Comparison of ENCODE assay signal across 29 cellular contexts in the genomic region with DNA sequence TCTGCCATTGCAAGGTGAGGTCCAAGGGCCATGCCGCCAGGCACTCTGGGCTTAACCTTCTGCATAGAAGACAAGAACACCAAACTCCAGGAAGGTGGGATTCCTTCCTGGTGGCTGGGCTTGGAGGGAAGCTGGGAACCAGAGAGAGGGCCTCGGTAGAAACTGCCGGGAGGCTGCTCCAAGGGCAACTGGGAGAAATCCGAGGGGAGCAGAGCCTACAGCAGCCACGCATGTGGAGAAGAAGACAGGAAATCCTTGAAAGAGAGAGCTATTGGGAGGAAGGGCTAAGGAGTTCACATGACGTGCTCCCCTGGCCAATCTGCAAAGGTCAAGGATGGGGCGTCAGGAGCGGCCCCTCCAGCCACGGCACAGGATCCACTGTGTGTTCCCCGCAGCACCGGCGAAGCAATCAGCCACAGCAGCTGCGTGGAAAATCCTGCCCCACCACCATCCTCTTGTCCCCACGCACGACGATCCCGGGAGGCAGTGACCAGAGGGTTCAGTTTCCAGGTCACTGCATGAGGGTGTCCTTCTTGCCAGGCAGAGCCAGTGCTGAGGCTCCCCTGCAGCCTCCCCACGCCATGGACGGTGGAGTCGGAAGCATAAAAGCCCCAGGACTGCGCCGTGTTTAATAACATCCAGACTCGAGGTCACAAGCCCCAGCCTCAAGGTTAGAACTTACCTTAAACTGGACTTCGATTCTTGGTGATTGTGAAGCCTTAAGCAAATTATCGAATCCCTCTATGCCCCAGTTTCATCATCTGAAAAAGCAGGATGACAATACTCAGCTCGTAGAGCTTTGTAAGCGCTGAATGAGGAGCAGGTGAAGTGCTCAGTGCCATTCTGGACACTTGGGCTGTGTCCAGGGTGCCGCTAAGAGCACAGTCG.
"Had no signal": no experiment of that assay in that cellular context is flagged by ENCODE, and none has a peak within 500 bp of the region (broad histone marks: within the 10 kb centered on the region; RNA-seq: fewer than 3 reads in every experiment).

No MANE protein-coding gene starts in this region.

- H3K4me3 Mint-ChIP-seq: activated CD4-positive, alpha-beta T cell treated with anti-CD3 and anti-CD28 coated beads for 36 hours; activated CD8-positive, alpha-beta memory T cell treated with anti-CD3 and anti-CD28 coated beads, Interleukin-2, amount 10 ng/mL, durations not matched to agents 7 days and 5 days; activated CD8-positive, alpha-beta T cell treated with anti-CD3 and anti-CD28 coated beads, Interleukin-2, amount 10 ng/mL, durations not matched to agents 7 days and 5 days; activated naive CD8-positive, alpha-beta T cell; memory B cell; natural killer cell; stimulated activated memory B cell treated with anti-CD40 and anti-IgM and Interleukin-4, amounts not matched to agents 10 μg/mL and 1 μg/mL and 100 μg/mL, for 72 hours had no signal

- H3K27ac Mint-ChIP-seq: activated CD4-positive, alpha-beta T cell treated with anti-CD3 and anti-CD28 coated beads for 36 hours; activated CD8-positive, alpha-beta memory T cell treated with anti-CD3 and anti-CD28 coated beads, Interleukin-2, amount 10 ng/mL, durations not matched to agents 7 days and 5 days; activated CD8-positive, alpha-beta T cell treated with anti-CD3 and anti-CD28 coated beads, Interleukin-2, amount 10 ng/mL, durations not matched to agents 7 days and 5 days; activated naive CD8-positive, alpha-beta T cell; activated T-helper 2 cell treated with anti-CD3 and anti-CD28 coated beads, Interferon-gamma antibody, Interleukin-2, Interleukin-4, amounts not matched to agents 10 μg/mL and 5 μg/mL and 100 μg/mL, durations not matched to agents 14 hours and 24 hours and 36 hours; memory B cell; natural killer cell; progenitor cell of endocrine pancreas; stimulated activated memory B cell treated with anti-CD40 and anti-IgM and Interleukin-4, amounts not matched to agents 10 μg/mL and 1 μg/mL and 100 μg/mL, for 72 hours had no signal

- ATAC-seq: activated CD4-positive, alpha-beta T cell treated with anti-CD3 and anti-CD28 coated beads for 36 hours; activated CD8-positive, alpha-beta memory T cell treated with anti-CD3 and anti-CD28 coated beads, Interleukin-2, amount 10 ng/mL, durations not matched to agents 7 days and 5 days; activated CD8-positive, alpha-beta T cell treated with anti-CD3 and anti-CD28 coated beads, Interleukin-2, amount 10 ng/mL, durations not matched to agents 7 days and 5 days; gastroesophageal sphincter; natural killer cell; stimulated activated memory B cell treated with anti-CD40 and anti-IgM and Interleukin-4, amounts not matched to agents 10 μg/mL and 1 μg/mL and 100 μg/mL, for 72 hours had no signal

- FAIRE-seq: keratinocyte, small intestine had no signal

- H3K36me3 ChIP-seq: gastroesophageal sphincter, sigmoid colon, stomach, thyroid gland, upper lobe of left lung, vagina had no signal

- H3K4me1 ChIP-seq: body of pancreas, gastroesophageal sphincter, sigmoid colon, thyroid gland, upper lobe of left lung, vagina had no signal

- H3K9me3 Mint-ChIP-seq: activated T-helper 2 cell treated with anti-CD3 and anti-CD28 coated beads, Interferon-gamma antibody, Interleukin-2, Interleukin-4, amounts not matched to agents 10 μg/mL and 5 μg/mL and 100 μg/mL, durations not matched to agents 14 hours and 24 hours and 36 hours; memory B cell; natural killer cell; stimulated activated memory B cell treated with anti-CD40 and anti-IgM and Interleukin-4, amounts not matched to agents 10 μg/mL and 1 μg/mL and 100 μg/mL, for 72 hours had no signal

- H3K27ac ChIP-seq: body of pancreas, coronary artery, dorsolateral prefrontal cortex, gastroesophageal sphincter, sigmoid colon, stomach, thyroid gland, upper lobe of left lung, vagina had no signal

- H3K27me3 Mint-ChIP-seq: activated CD4-positive, alpha-beta T cell treated with anti-CD3 and anti-CD28 coated beads for 36 hours; activated naive CD8-positive, alpha-beta T cell had no signal

- DNase-seq: activated CD4-positive, alpha-beta T cell treated with anti-CD3 and anti-CD28 coated beads for 36 hours; activated CD4-positive, CD25-positive, alpha-beta regulatory T cell; activated CD8-positive, alpha-beta memory T cell treated with anti-CD3 and anti-CD28 coated beads, Interleukin-2, amount 10 ng/mL, durations not matched to agents 7 days and 5 days; activated CD8-positive, alpha-beta T cell treated with anti-CD3 and anti-CD28 coated beads, Interleukin-2, amount 10 ng/mL, durations not matched to agents 7 days and 5 days; activated T-cell treated with anti-CD3 and anti-CD28 coated beads, Interleukin-2, amount 50 U/mL, for 48 hours; body of pancreas; cerebellar nuclear complex; dorsolateral prefrontal cortex; effector memory CD4-positive, alpha-beta T cell; erythroblast; hippocampal formation; natural killer cell; sigmoid colon; stimulated activated CD4-positive, alpha-beta T cell treated with anti-CD3 and anti-CD28 coated beads, Interleukin-1b, Interleukin-23, amount 100 ng/mL, for 48 hours; stimulated activated CD4-positive, alpha-beta T cell treated with anti-CD3 and anti-CD28 coated beads, Interleukin-4, amount 100 ng/mL, for 4 hours; stimulated activated CD8-positive, alpha-beta memory T cell treated with anti-CD3 and anti-CD28 coated beads, Interleukin-4, amount 100 ng/mL, for 48 hours; stomach; thyroid gland; upper lobe of left lung had no signal

- H3K27me3 ChIP-seq: thyroid gland, vagina had no signal

- H3K4me1 Mint-ChIP-seq: memory B cell; stimulated activated memory B cell treated with anti-CD40 and anti-IgM and Interleukin-4, amounts not matched to agents 10 μg/mL and 1 μg/mL and 100 μg/mL, for 72 hours had no signal

- H3K4me3 ChIP-seq: body of pancreas, coronary artery, dorsolateral prefrontal cortex, gastroesophageal sphincter, sigmoid colon, stomach, thyroid gland, upper lobe of left lung, vagina had no signal

- H3K9me3 ChIP-seq: body of pancreas, gastroesophageal sphincter, sigmoid colon, stomach, thyroid gland, upper lobe of left lung, vagina had no signal

- H3K36me3 Mint-ChIP-seq: activated CD8-positive, alpha-beta memory T cell treated with anti-CD3 and anti-CD28 coated beads, Interleukin-2, amount 10 ng/mL, durations not matched to agents 7 days and 5 days; activated naive CD8-positive, alpha-beta T cell; memory B cell; natural killer cell; stimulated activated memory B cell treated with anti-CD40 and anti-IgM and Interleukin-4, amounts not matched to agents 10 μg/mL and 1 μg/mL and 100 μg/mL, for 72 hours had no signal
